20 cellular contexts compared by ENCODE assay signal in the genomic region with DNA sequence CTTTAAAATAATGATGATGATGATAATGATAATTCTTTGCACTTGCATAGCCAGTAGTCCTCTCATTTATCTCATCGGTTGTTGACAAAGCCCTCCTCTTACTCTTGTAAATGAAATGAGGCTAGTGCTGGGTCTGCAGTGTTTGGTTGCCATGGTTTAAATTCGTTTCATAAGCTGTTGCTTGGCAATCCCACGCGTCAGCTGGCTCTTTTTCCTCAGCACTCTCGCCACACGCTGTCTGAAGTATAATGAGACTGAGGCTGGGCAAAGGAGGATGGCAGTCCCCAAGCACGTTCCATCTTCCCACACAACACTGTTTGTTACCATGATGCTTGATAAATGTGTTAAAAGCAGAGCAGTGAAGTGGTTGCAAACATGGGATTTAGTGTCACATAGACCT. TPM values are rescaled to one million over a fixed set of nuclear protein-coding genes. Genes with fewer than 3 reads are reported as not detected.
A peak's percentile ranks its signal among the peaks of the same experiment; 100 is the strongest.
DNase-seq lines count a peak whose midpoint lies in the region; ATAC-seq and TF ChIP-seq lines count a peak whose summit lies in the region.
"Had no signal": no experiment of that assay in that cellular context is flagged by ENCODE, and none has a peak within 500 bp of the region (broad histone marks: within the 10 kb centered on the region; RNA-seq: fewer than 3 reads in every experiment).

No MANE protein-coding gene starts in this region.

- no peak for ATAC-seq in GM18519 (IDR thresholded peaks at IDR 0.05; ENCODE audit: low FRiP score, unreplicated experiment)
- ATAC-seq in HG03565 (IDR thresholded peaks at IDR 0.05; ENCODE audit: unreplicated experiment): no peak
- ATAC-seq: body of pancreas, right lobe of liver had no signal

- TF ChIP-seq CTCF in nephron (IDR thresholded peaks at IDR 0.05; ENCODE audit: unreplicated experiment in 3 of 3): no peak

- peak overlapping the region; percentile 63 to 93 (median 89) for H3K27ac Mint-ChIP-seq in nephron
- H3K27ac Mint-ChIP-seq: activated naive CD4-positive, alpha-beta T cell treated with anti-CD3 and anti-CD28 coated beads, Interleukin-2, amount 50 U/mL, for 24 hours had no signal

- H3K4me1 Mint-ChIP-seq in nephron: peaks cover 21% of the 10 kb centered on the region
- H3K4me1 Mint-ChIP-seq: activated naive CD4-positive, alpha-beta T cell treated with anti-CD3 and anti-CD28 coated beads, Interleukin-2, amount 50 U/mL, for 24 hours had no signal

- no peaks in the 10 kb centered on the region for H3K27me3 Mint-ChIP-seq in nephron (ENCODE audit: low read depth)

- H3K36me3 Mint-ChIP-seq in nephron (ENCODE audit: low read depth): no peaks in the 10 kb centered on the region
- H3K36me3 Mint-ChIP-seq: activated naive CD4-positive, alpha-beta T cell treated with anti-CD3 and anti-CD28 coated beads, Interleukin-2, amount 50 U/mL, for 24 hours had no signal

- in situ Hi-C loops in G401 (cut with HindIII; ENCODE audit: low sequenced_read_pairs): no loop called here

- DNase-seq in G401 (ENCODE audit: low spot score) (peak; percentile 70), NCI-H187 treated with DMSO at 0.1 percent for 48 hours (lab: John Stamatoyannopoulos, UW) (peak; percentile 12), amygdala (lab: John Stamatoyannopoulos, UW) (peak in 47 of 56 donors; percentile 0 to 81 (median 31)), GM19238 (ENCODE audit: insufficient read length, low spot score) (no peak)
- no peak for DNase-seq in effector CD8-positive, alpha-beta T cell (lab: John Stamatoyannopoulos, UW)
- DNase-seq: activated CD4-positive, alpha-beta T cell treated with anti-CD3 and anti-CD28 coated beads, Interleukin-2, amount 50 U/mL, for 4 hours; activated T-cell treated with anti-CD3 and anti-CD28 coated beads, Interleukin-2, amount 50 U/mL, for 1 hour; esophagus squamous epithelium; islet precursor cell; mesenchymal stem cell; MG63; NCI-H526 treated with DMSO at 0.1 percent for 48 hours; right lobe of liver; stimulated activated CD4-positive, alpha-beta T cell treated with anti-CD3 and anti-CD28 coated beads, Interleukin-2, amount 100 ng/mL, for 24 hours had no signal

- H3K9me3 Mint-ChIP-seq in nephron: peaks cover 6% of the 10 kb centered on the region
- H3K9me3 Mint-ChIP-seq: activated naive CD4-positive, alpha-beta T cell treated with anti-CD3 and anti-CD28 coated beads, Interleukin-2, amount 50 U/mL, for 24 hours had no signal

- H3K4me3 Mint-ChIP-seq in nephron: no peak overlapping the region
- H3K4me3 Mint-ChIP-seq: activated naive CD4-positive, alpha-beta T cell treated with anti-CD3 and anti-CD28 coated beads, Interleukin-2, amount 50 U/mL, for 24 hours had no signal

RNA-seq across cellular contexts. Expression of a gene that starts 15.5 kb away (rescaled TPM):
- not detected in 2 replicates for total RNA-seq in G401 (2014; rRNA removed; shearing (Covaris generic))
- total RNA-seq: body of pancreas, dermis microvascular lymphatic vessel endothelial cell, esophagus squamous epithelium had no signal

RNA-seq across cellular contexts. Expression of a gene that starts 34.7 kb away (rescaled TPM):
- total RNA-seq in G401 (2014; rRNA removed; shearing (Covaris generic)): 0.44 and 1.4 TPM in 2 replicates

Comparison
In these comparisons a context has a peak if more than half of its experiments do, and no peak if none do; other contexts are left out.
1. DNase-seq: peak in G401 (single experiment), NCI-H187 treated with DMSO at 0.1 percent for 48 hours (single experiment) and amygdala (47 of 56); none in GM19238 (single experiment) and effector CD8-positive, alpha-beta T cell (single experiment).